In the genomic region with DNA sequence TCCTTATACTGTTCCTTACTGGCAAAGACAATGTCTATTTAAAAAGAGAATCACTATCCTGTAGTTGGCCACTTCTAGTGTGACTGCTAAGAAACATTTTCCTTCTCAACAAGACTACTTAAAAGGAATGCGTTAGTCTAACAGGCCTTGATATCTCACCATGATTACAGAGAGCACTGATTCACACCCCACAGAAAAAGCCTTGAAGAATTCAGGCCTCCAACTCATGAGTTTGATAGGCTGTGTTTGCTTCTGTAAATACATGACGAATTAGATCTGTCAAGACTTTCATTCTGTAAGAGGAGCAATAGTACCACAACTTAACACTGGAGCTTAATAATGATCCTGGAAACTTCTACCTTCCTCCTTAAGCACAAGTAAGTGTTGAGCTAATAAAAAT, we compare ENCODE assay signal across 1 cellular context.
TF ChIP-seq lines count a peak whose summit lies in the region.

No MANE protein-coding gene starts in this region.

TF ChIP-seq in K562, 482 proteins besides CTCF, POLR2A, EP300 and RAD21 (continued from another document):
- no peak for TF ChIP-seq CTCFL (IDR thresholded peaks at IDR 0.05; ENCODE audit: borderline replicate concordance, insufficient read depth, low read depth, low read length, poor library complexity, severe bottlenecking)
